ENCODE assay signal across 8 cellular contexts in the genomic region with DNA sequence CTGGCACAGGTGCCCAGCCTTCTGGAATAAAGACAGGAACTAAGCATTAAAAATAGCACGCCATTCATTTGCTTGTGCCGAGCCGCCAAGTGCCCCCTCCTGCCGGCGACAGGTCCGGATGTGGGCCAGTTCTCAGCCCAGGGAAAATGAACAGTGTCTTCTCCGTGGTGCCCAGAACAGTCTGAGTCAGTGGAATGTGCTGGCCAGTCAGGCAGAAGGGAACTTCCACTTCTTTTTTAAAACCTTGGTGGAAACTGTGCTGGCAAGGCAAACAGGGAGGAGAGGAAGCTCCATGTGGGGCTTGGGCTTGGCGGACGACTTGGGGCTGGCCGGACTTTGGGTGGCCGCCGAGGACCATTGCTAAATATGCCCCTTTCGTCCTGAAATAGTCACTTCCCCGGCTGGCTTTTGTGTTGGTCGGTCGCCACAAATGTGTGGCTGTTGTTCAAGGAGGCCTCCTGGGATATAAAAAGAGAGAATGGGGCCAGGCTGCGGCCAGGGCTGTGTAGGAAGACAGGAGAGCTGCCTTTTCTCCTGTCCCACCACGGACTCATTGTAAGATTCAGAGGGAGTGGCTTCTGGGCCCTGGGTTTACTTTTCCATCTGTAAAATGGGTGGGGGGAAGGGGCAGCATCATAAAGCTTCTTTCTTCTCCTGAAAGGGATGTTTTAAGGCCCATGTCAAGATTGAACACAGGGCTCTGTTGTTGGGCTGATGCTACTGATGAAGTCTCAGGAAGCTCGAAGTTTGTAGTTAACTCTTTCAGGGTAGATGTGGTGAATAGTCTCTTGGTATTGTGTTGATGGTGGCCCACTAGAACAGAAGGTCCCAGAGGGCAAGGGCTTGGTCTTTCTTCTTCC.
DNase-seq lines count a peak whose midpoint lies in the region; ATAC-seq and TF ChIP-seq lines count a peak whose summit lies in the region.

No MANE protein-coding gene starts in this region.

- intact Hi-C loops in cardiac septum (cut with DNase I) (loop anchor here (5.0 kb wide), 1 partner anchor 94 kb away; no protein-coding TSS in a partner anchor), colonic mucosa (cut with DNase I) (no loop called here)

- in situ Hi-C loops in KBM-7 (cut with MboI; ENCODE audit: low pct_unique_long_range_greater_than_20kb, low sequenced_read_pairs), result no loop called here

- H3K9ac ChIP-seq in colonic mucosa (ENCODE audit: low read depth in 2 of 2, low read length in 2 of 2), result no peak overlapping the region

- no peak overlapping the region for H3K27ac ChIP-seq in colonic mucosa

- H3K27me3 Mint-ChIP-seq in endothelial cell (ENCODE audit: unreplicated experiment), result peaks cover 6% of the 10 kb centered on the region

- no peaks in the 10 kb centered on the region for H3K9me3 Mint-ChIP-seq in endothelial cell (ENCODE audit: unreplicated experiment)

- TF ChIP-seq CTCF in colonic mucosa (IDR thresholded peaks at IDR 0.05) (no peak), endothelial cell (IDR thresholded peaks at IDR 0.05; ENCODE audit: unreplicated experiment) (no peak)

- ATAC-seq in GM21619 (IDR thresholded peaks at IDR 0.05; ENCODE audit: unreplicated experiment), result no peak
- no peak for ATAC-seq in GM21529 (IDR thresholded peaks at IDR 0.05; ENCODE audit: unreplicated experiment)

- H3K4me3 ChIP-seq in colonic mucosa, result no peak overlapping the region

- no peaks in the 10 kb centered on the region for H3K36me3 Mint-ChIP-seq in endothelial cell (ENCODE audit: low read depth, unreplicated experiment)

- H3K36me3 ChIP-seq in colonic mucosa, result no peaks in the 10 kb centered on the region

- peaks cover 3% of the 10 kb centered on the region for H3K4me1 Mint-ChIP-seq in endothelial cell (ENCODE audit: unreplicated experiment)

- no peak overlapping the region for H3K27ac Mint-ChIP-seq in endothelial cell (ENCODE audit: unreplicated experiment)

- no peak overlapping the region for H3K4me3 Mint-ChIP-seq in endothelial cell (ENCODE audit: unreplicated experiment)

- DNase-seq in KBM-7 (peak; percentile 65), cardiac septum (ENCODE audit: low spot score) (peak; percentile 86), putamen (ENCODE audit: low spot score) (peak; percentile 69), colonic mucosa (no peak), endothelial cell (ENCODE audit: low spot score) (no peak)
- peak; percentile 42 to 53 for DNase-seq in activated T-cell treated with anti-CD3 and anti-CD28 coated beads, Interleukin-2, amount 50 U/mL, for 48 hours

- H3K4me1 ChIP-seq in colonic mucosa, result no peaks in the 10 kb centered on the region

- H3K27me3 ChIP-seq in colonic mucosa, result no peaks in the 10 kb centered on the region

- H3K9me3 ChIP-seq in colonic mucosa, result no peaks in the 10 kb centered on the region

Comparison
In these comparisons a context has a peak if more than half of its experiments do, and no peak if none do; other contexts are left out.
1. DNase-seq: peak in KBM-7 (single experiment), activated T-cell treated with anti-CD3 and anti-CD28 coated beads, Interleukin-2, amount 50 U/mL, for 48 hours (2 of 2), cardiac septum (single experiment) and putamen (single experiment); none in colonic mucosa (single experiment) and endothelial cell (single experiment).